In genomic region chr14:39231751-39232553, GRCh38 we compare ENCODE assay signal across 8 cellular contexts. TPM values are rescaled to one million over a fixed set of nuclear protein-coding genes. Genes with fewer than 3 reads are reported as not detected.
DNase-seq lines count a peak whose midpoint lies in the region; ATAC-seq, FAIRE-seq and TF ChIP-seq lines count a peak whose summit lies in the region.
"Not testable (repeated sequence)": the region's sequence is repeated elsewhere in the genome, so short reads cannot be mapped to it uniquely, and the experiment has no call there.

No MANE protein-coding gene starts in this region.

- peak; percentile 51 for DNase-seq in CD14-positive monocyte (ENCODE audit: low spot score)
- DNase-seq in HTR-8/SVneo (ENCODE audit: insufficient read length, low spot score), result peak; percentile 44
- DNase-seq in OCI-M1 (lab: John Stamatoyannopoulos, UW), result peak; percentile 60
- peak; percentile 22 for DNase-seq in activated T-helper 1 cell treated with anti-CD3 and anti-CD28 coated beads, Interleukin-12 subunit alpha, Interleukin-12 subunit beta, Interleukin-2, Interleukin-4 antibody, amounts not matched to agents 30 ng/mL and 10 ng/mL and 1 ng/mL, durations not matched to agents 14 hours and 24 hours and 36 hours (ENCODE audit: low spot score)
- peak; percentile 17 for DNase-seq in globus pallidus (ENCODE audit: low spot score)
- DNase-seq in neuronal stem cell (ENCODE audit: low spot score), result peak; percentile 35

- not testable (repeated sequence) for H4K91ac ChIP-seq in neuronal stem cell (ENCODE audit: low read depth, low read length, poor library complexity)

- H4K8ac ChIP-seq in neuronal stem cell (ENCODE audit: low read depth, low read length), result not testable (repeated sequence)

- peaks cover 17% of the 10 kb centered on the region for H3K4me1 Mint-ChIP-seq in CD14-positive monocyte
- peaks cover 47% of the 10 kb centered on the region for H3K4me1 Mint-ChIP-seq in activated T-helper 1 cell treated with anti-CD3 and anti-CD28 coated beads, Interleukin-12 subunit alpha, Interleukin-12 subunit beta, Interleukin-2, Interleukin-4 antibody, amounts not matched to agents 30 ng/mL and 10 ng/mL and 1 ng/mL, durations not matched to agents 14 hours and 24 hours and 36 hours (ENCODE audit: low read depth)

- H3K27me3 Mint-ChIP-seq in CD14-positive monocyte (ENCODE audit: low read depth in 3 of 3); activated T-helper 1 cell treated with anti-CD3 and anti-CD28 coated beads, Interleukin-12 subunit alpha, Interleukin-12 subunit beta, Interleukin-2, Interleukin-4 antibody, amounts not matched to agents 30 ng/mL and 10 ng/mL and 1 ng/mL, durations not matched to agents 14 hours and 24 hours and 36 hours (ENCODE audit: insufficient read depth): not testable (repeated sequence)

- H3K4me1 ChIP-seq in HEK293 (ENCODE audit: control insufficient read depth, insufficient read depth, low read length); neuronal stem cell (ENCODE audit: control insufficient read depth in 2 of 2, insufficient read depth in 1 of 2, low read depth in 1 of 2, low read length in 2 of 2): not testable (repeated sequence)

- H3K9me3 ChIP-seq in HEK293 (ENCODE audit: control insufficient read depth, insufficient read depth, low read depth, low read length); neuronal stem cell (replicated peaks in 1 of 2; ENCODE audit: control insufficient read depth in 2 of 2, insufficient read depth in 1 of 2, low read depth in 1 of 2, low read length in 2 of 2): not testable (repeated sequence)

- H2AK5ac ChIP-seq in neuronal stem cell (ENCODE audit: low read depth, low read length), result not testable (repeated sequence)

- not testable (repeated sequence) for H3K36me3 ChIP-seq in HEK293 (ENCODE audit: control insufficient read depth in 2 of 2, insufficient read depth in 1 of 2, low read length in 2 of 2); neuronal stem cell (replicated peaks in 1 of 2; ENCODE audit: control insufficient read depth in 2 of 2, insufficient read depth in 2 of 2, low read length in 2 of 2)

- not testable (repeated sequence) for H2BK15ac ChIP-seq in neuronal stem cell (ENCODE audit: low read length)

- intact Hi-C loops in CD14-positive monocyte (cut with micrococcal nuclease), result not testable (repeated sequence)
- intact Hi-C loops in activated T-helper 1 cell treated with anti-CD3 and anti-CD28 coated beads, Interleukin-12 subunit alpha, Interleukin-12 subunit beta, Interleukin-2, Interleukin-4 antibody, amounts not matched to agents 30 ng/mL and 10 ng/mL and 1 ng/mL, durations not matched to agents 14 hours and 24 hours and 36 hours (cut with micrococcal nuclease), result loop anchor here (1.0 to 5.0 kb wide), 2 partner anchors 136 to 215 kb away; no protein-coding TSS in a partner anchor

- not testable (repeated sequence) for H3K18ac ChIP-seq in neuronal stem cell (ENCODE audit: low read length)

- H3K27me3 ChIP-seq in neuronal stem cell (ENCODE audit: control insufficient read depth in 3 of 3, insufficient read depth in 3 of 3, low read depth in 1 of 3, low read length in 3 of 3), result not testable (repeated sequence)

- not testable (repeated sequence) for H2BK12ac ChIP-seq in neuronal stem cell (ENCODE audit: low read length)

- not testable (repeated sequence) for H3K9me3 Mint-ChIP-seq in CD14-positive monocyte; activated T-helper 1 cell treated with anti-CD3 and anti-CD28 coated beads, Interleukin-12 subunit alpha, Interleukin-12 subunit beta, Interleukin-2, Interleukin-4 antibody, amounts not matched to agents 30 ng/mL and 10 ng/mL and 1 ng/mL, durations not matched to agents 14 hours and 24 hours and 36 hours

- not testable (repeated sequence) for H3K4me3 Mint-ChIP-seq in CD14-positive monocyte; activated T-helper 1 cell treated with anti-CD3 and anti-CD28 coated beads, Interleukin-12 subunit alpha, Interleukin-12 subunit beta, Interleukin-2, Interleukin-4 antibody, amounts not matched to agents 30 ng/mL and 10 ng/mL and 1 ng/mL, durations not matched to agents 14 hours and 24 hours and 36 hours

- CTCF ChIA-PET in HEK293 (lab: Yijun Ruan, JAX), result interaction anchor here (0.6 to 2.5 kb wide), 16 partner anchors 10 to 397 kb away, joined by 3 to 21 read pairs (median 4); no protein-coding TSS in a partner anchor

- H3K4ac ChIP-seq in neuronal stem cell (ENCODE audit: low read length), result not testable (repeated sequence)

- H3K27ac Mint-ChIP-seq in CD14-positive monocyte, result peak overlapping the region in 1 of 7 donors; percentile 18
- H3K27ac Mint-ChIP-seq in activated T-helper 1 cell treated with anti-CD3 and anti-CD28 coated beads, Interleukin-12 subunit alpha, Interleukin-12 subunit beta, Interleukin-2, Interleukin-4 antibody, amounts not matched to agents 30 ng/mL and 10 ng/mL and 1 ng/mL, durations not matched to agents 14 hours and 24 hours and 36 hours, result peak overlapping the region; percentile 15

- not testable (repeated sequence) for H3K14ac ChIP-seq in neuronal stem cell (ENCODE audit: low read length)

- ATAC-seq in GM18858 (IDR thresholded peaks at IDR 0.05; ENCODE audit: unreplicated experiment), result peak; percentile 77

- WGBS in neuronal stem cell (ENCODE audit: extremely low coverage in 2 of 2, insufficient read length in 2 of 2, insufficient replicate concordance in 1 of 2), 2 donors, result no CpG with 5 or more reads among the region's 11 CpGs

- not testable (repeated sequence) for H3K27ac ChIP-seq in HEK293 (ENCODE audit: extremely low read depth, low read depth, low read length); neuronal stem cell (replicated peaks; ENCODE audit: low read length)

- TF ChIP-seq CTCF in CD14-positive monocyte (IDR thresholded peaks at IDR 0.05) (peak; percentile 62), HEK293 (tag by site-specific recombination; IDR thresholded peaks at IDR 0.05) (peak; percentile 46; the same call in 1 of the 2 replicates)

- H2BK5ac ChIP-seq in neuronal stem cell (ENCODE audit: low read length), result not testable (repeated sequence)

- H2AFZ ChIP-seq in neuronal stem cell (ENCODE audit: low read length), result peak overlapping the region; percentile 4

- not testable (repeated sequence) for H3K9ac ChIP-seq in neuronal stem cell (ENCODE audit: low read depth, low read length, poor library complexity)

- H3K36me3 Mint-ChIP-seq in CD14-positive monocyte; activated T-helper 1 cell treated with anti-CD3 and anti-CD28 coated beads, Interleukin-12 subunit alpha, Interleukin-12 subunit beta, Interleukin-2, Interleukin-4 antibody, amounts not matched to agents 30 ng/mL and 10 ng/mL and 1 ng/mL, durations not matched to agents 14 hours and 24 hours and 36 hours (ENCODE audit: low read depth): not testable (repeated sequence)

- H3K4me2 ChIP-seq in neuronal stem cell (ENCODE audit: insufficient read depth, low read length, poor library complexity, severe bottlenecking), result not testable (repeated sequence)

- not testable (repeated sequence) for H3K4me3 ChIP-seq in HEK293 (ENCODE audit: low read depth, low read length); neuronal stem cell (ENCODE audit: low read length in 2 of 2)

- not testable (repeated sequence) for FAIRE-seq in HTR-8/SVneo (lab: Jason Lieb, UNC)

- H3K79me1 ChIP-seq in neuronal stem cell (ENCODE audit: low read depth, low read length), result not testable (repeated sequence)

- H3K23ac ChIP-seq in neuronal stem cell (ENCODE audit: low read depth, low read length, poor library complexity), result not testable (repeated sequence)

- not testable (repeated sequence) for H2BK120ac ChIP-seq in neuronal stem cell (ENCODE audit: low read depth, low read length)

- POLR2A ChIA-PET in HEK293 (lab: Yijun Ruan, JAX), result interaction anchor here (1.7 kb wide), 1 partner anchor 57 kb away, joined by 4 read pairs; the partner anchor contains the start of gene PNN

TF ChIP-seq in HEK293, 187 proteins besides CTCF, POLR2A, EP300 and RAD21:
- TF ChIP-seq ZBTB21 (tag by site-specific recombination; IDR thresholded peaks at IDR 0.05) (peak; percentile 53; the same call in 1 of the 2 replicates), ZNF654 (tag by site-specific recombination; IDR thresholded peaks at IDR 0.05; ENCODE audit: low read depth) (peak; percentile 72), ZNF335 (tag by site-specific recombination; conservative IDR thresholded peaks at IDR 0.05) (peak; percentile 71), ZNF629 (tag by site-specific recombination; IDR thresholded peaks at IDR 0.05) (peak; percentile 42)
TF ChIP-seq in HEK293: peak in this region for 4; not testable (repeated sequence) for 183.

RNA-seq across cellular contexts. Expression of gene MIA2, which starts 1.8 kb away (rescaled TPM):
- 10 to 100 TPM; 19.1 to 24.6 TPM for polyA plus RNA-seq in CD14-positive monocyte
- total RNA-seq in activated T-helper 1 cell treated with anti-CD3 and anti-CD28 coated beads, Interleukin-12 subunit alpha, Interleukin-12 subunit beta, Interleukin-2, Interleukin-4 antibody, amounts not matched to agents 30 ng/mL and 10 ng/mL and 1 ng/mL, durations not matched to agents 14 hours and 24 hours and 36 hours, result 22.6 and 23.8 TPM in 2 replicates
- polyA plus RNA-seq in neuronal stem cell (2013, experiment 1 of 2), result 11.5 TPM
- polyA plus RNA-seq in neuronal stem cell (2013, experiment 2 of 2), result 12.2 TPM

RNA-seq across cellular contexts. Expression of gene PNN, which starts 56.9 kb away (rescaled TPM):
- 1 to 10 TPM; 4.7 to 9.0 TPM for polyA plus RNA-seq in CD14-positive monocyte
- total RNA-seq in activated T-helper 1 cell treated with anti-CD3 and anti-CD28 coated beads, Interleukin-12 subunit alpha, Interleukin-12 subunit beta, Interleukin-2, Interleukin-4 antibody, amounts not matched to agents 30 ng/mL and 10 ng/mL and 1 ng/mL, durations not matched to agents 14 hours and 24 hours and 36 hours, result 111 and 116 TPM in 2 replicates
- 165 TPM for polyA plus RNA-seq in neuronal stem cell (2013, experiment 1 of 2)
- 161 TPM for polyA plus RNA-seq in neuronal stem cell (2013, experiment 2 of 2)
